18 cellular contexts compared by ENCODE assay signal in genomic region chr1:238985312-238985711, GRCh38.
DNase-seq lines count a peak whose midpoint lies in the region; TF ChIP-seq lines count a peak whose summit lies in the region.
"Had no signal": no experiment of that assay in that cellular context is flagged by ENCODE, and none has a peak within 500 bp of the region (broad histone marks: within the 10 kb centered on the region; RNA-seq: fewer than 3 reads in every experiment).

No MANE protein-coding gene starts in this region.

- CTCF ChIA-PET in Calu3 (lab: Charles Lee) (no interaction called here), RWPE1 (lab: Yijun Ruan, JAX) (no interaction called here)

- TF ChIP-seq CTCF in Calu3 (IDR thresholded peaks at IDR 0.05; ENCODE audit: unreplicated experiment): no peak
- TF ChIP-seq CTCF in RWPE1 (conservative IDR thresholded peaks at IDR 0.05; ENCODE audit: low read depth): no peak
- no peak for TF ChIP-seq CTCF in epithelial cell of esophagus (IDR thresholded peaks at IDR 0.05; ENCODE audit: insufficient read depth, low read depth, low read length, missing control alignments)

- H3K27ac Mint-ChIP-seq in Calu3 (ENCODE audit: unreplicated experiment): peak overlapping the region; percentile 36
- H3K27ac Mint-ChIP-seq: CD4-positive, alpha-beta memory T cell had no signal

- BruUV-seq in Calu3 (replicated peaks; lab: Mats Ljungman, UMichigan): no TSS peak

- intact Hi-C loops in Calu3 (cut with micrococcal nuclease; ENCODE audit: unreplicated experiment): no loop called here

- H3K9me3 Mint-ChIP-seq in Calu3 (ENCODE audit: low read depth, unreplicated experiment): no peaks in the 10 kb centered on the region

- no peak overlapping the region for H3K27ac ChIP-seq in RWPE1
- H3K27ac ChIP-seq: GM23248 had no signal

- no peaks in the 10 kb centered on the region for H3K36me3 Mint-ChIP-seq in Calu3 (ENCODE audit: insufficient read depth, unreplicated experiment)
- H3K36me3 Mint-ChIP-seq: CD4-positive, alpha-beta memory T cell had no signal

- H3K4me3 ChIP-seq in epithelial cell of esophagus (ENCODE audit: low read length): no peak overlapping the region
- H3K4me3 ChIP-seq: GM12878, GM23248 had no signal

- peaks cover 8% of the 10 kb centered on the region for H3K4me1 Mint-ChIP-seq in Calu3 (ENCODE audit: low read depth, unreplicated experiment)
- H3K4me1 Mint-ChIP-seq: CD4-positive, alpha-beta memory T cell had no signal

- H3K4me3 Mint-ChIP-seq in Calu3 (ENCODE audit: low read depth, unreplicated experiment): no peak overlapping the region
- H3K4me3 Mint-ChIP-seq: CD4-positive, alpha-beta memory T cell had no signal

- no peak for DNase-seq in Calu3
- peak; percentile 10 for DNase-seq in EL
- peak; percentile 5 for DNase-seq in RWPE1 (ENCODE audit: low spot score)
- peak; percentile 46 for DNase-seq in epithelial cell of esophagus (ENCODE audit: low read depth)
- no peak for DNase-seq in D341Med (ENCODE audit: low spot score)
- no peak for DNase-seq in germinal center (ENCODE audit: low spot score)
- DNase-seq in KBM-7: no peak
- DNase-seq: 8988T; C1 segment of cervical spinal cord; CD4-positive, alpha-beta memory T cell; COR-L47; DMS53; DMS79 treated with DMSO at 0.1 percent for 48 hours; GDM1; GM23248; H7; HCEC 1CT had no signal

- in situ Hi-C loops in KBM-7 (cut with MboI; ENCODE audit: low pct_unique_long_range_greater_than_20kb, low sequenced_read_pairs): no loop called here

- H3K27me3 Mint-ChIP-seq in Calu3 (ENCODE audit: unreplicated experiment): no peaks in the 10 kb centered on the region
- H3K27me3 Mint-ChIP-seq: CD4-positive, alpha-beta memory T cell had no signal

- POLR2A ChIA-PET in RWPE1 (lab: Yijun Ruan, JAX; ENCODE audit: low non-redundant PET): no interaction called here

Comparison
In these comparisons a context has a peak if more than half of its experiments do, and no peak if none do; other contexts are left out.
1. DNase-seq: peak in EL (single experiment), RWPE1 (single experiment) and epithelial cell of esophagus (single experiment); none in Calu3 (single experiment), D341Med (single experiment), germinal center (single experiment) and KBM-7 (single experiment).